ENCODE assay signal across 8 cellular contexts in the genomic region with DNA sequence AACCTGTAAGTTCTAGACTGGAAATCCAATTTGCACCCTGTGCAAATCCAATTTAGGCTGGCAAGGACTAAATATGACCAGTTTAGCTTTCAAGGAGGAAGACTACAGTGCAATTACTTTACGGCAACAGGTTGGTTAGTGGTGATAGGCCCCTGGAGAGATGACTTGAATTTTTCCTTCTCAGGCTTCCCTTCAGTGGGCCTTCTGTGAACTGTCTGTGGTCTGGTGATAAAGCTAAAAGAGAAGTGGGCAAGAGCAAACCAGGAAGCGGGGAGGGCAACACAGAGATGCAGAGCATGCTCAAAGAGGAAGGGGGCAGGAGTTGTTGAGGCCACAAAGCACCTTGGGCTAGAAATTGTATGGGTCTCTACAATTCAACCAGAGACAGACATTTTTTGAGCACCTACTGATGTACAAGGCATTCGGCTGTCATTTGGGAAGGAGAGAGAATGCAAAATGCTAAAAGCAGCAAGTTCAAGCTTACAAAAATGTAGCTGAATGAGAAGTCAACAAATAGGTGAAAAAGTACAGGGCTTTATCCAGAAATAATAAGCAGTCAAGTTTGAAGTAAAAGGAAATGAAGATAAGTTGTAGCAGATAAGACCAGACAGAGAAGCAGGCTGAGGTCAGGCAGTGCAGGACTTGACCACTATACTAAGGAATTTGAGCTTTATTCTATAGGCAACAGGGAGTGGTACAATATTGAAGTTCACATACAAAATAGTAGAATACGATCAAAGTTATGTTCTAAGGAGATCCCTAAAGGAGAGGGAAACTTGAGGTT. TPM values are rescaled to one million over a fixed set of nuclear protein-coding genes. Genes with fewer than 3 reads are reported as not detected.
DNase-seq lines count a peak whose midpoint lies in the region; ATAC-seq and TF ChIP-seq lines count a peak whose summit lies in the region.
"Had no signal": no experiment of that assay in that cellular context is flagged by ENCODE, and none has a peak within 500 bp of the region (broad histone marks: within the 10 kb centered on the region; RNA-seq: fewer than 3 reads in every experiment).

No MANE protein-coding gene starts in this region.

- CTCF ChIA-PET in naive thymus-derived CD4-positive, alpha-beta T cell (lab: Charles Lee): no interaction called here

- TF ChIP-seq CTCF in Peyer's patch (IDR thresholded peaks at IDR 0.05): no peak

- H3K4me1 ChIP-seq in Peyer's patch: peaks cover 0 to 9% (median 3%) of the 10 kb centered on the region in 4 donors
- H3K4me1 ChIP-seq in naive thymus-derived CD4-positive, alpha-beta T cell (ENCODE audit: control insufficient read depth in 2 of 2, insufficient read depth in 2 of 2, low read length in 2 of 2): peaks cover 0 to 10% of the 10 kb centered on the region in 2 donors

- H3K27ac Mint-ChIP-seq in naive thymus-derived CD4-positive, alpha-beta T cell: peak overlapping the region in 6 of 9 donors; percentile 16 to 84 (median 51)

- peak overlapping the region in 2 of 4 donors; percentile 2 to 48 for H3K27ac ChIP-seq in Peyer's patch
- no peak overlapping the region for H3K27ac ChIP-seq in naive thymus-derived CD4-positive, alpha-beta T cell (ENCODE audit: low read depth, low read length)
- H3K27ac ChIP-seq: SK-N-MC had no signal

- peaks cover 0 to 2% (median 0%) of the 10 kb centered on the region in 3 donors for H3K36me3 ChIP-seq in Peyer's patch
- H3K36me3 ChIP-seq in naive thymus-derived CD4-positive, alpha-beta T cell (ENCODE audit: control insufficient read depth in 2 of 3, insufficient read depth in 3 of 3, low read length in 3 of 3): no peaks in the 10 kb centered on the region

- H3K4me1 Mint-ChIP-seq in naive thymus-derived CD4-positive, alpha-beta T cell: peaks cover 38 to 63% (median 53%) of the 10 kb centered on the region in 7 donors

- H3K4me3 Mint-ChIP-seq in naive thymus-derived CD4-positive, alpha-beta T cell: peak overlapping the region in 4 of 10 donors; percentile 5 to 31 (median 26)

- no peak for TF ChIP-seq POLR2A in Peyer's patch (IDR thresholded peaks at IDR 0.05)

- H3K27me3 Mint-ChIP-seq in naive thymus-derived CD4-positive, alpha-beta T cell: no peaks in the 10 kb centered on the region

- intact Hi-C loops in naive thymus-derived CD4-positive, alpha-beta T cell (cut with micrococcal nuclease): no loop called here

- no peak overlapping the region for H3K4me3 ChIP-seq in Peyer's patch
- H3K4me3 ChIP-seq in naive thymus-derived CD4-positive, alpha-beta T cell (ENCODE audit: low read length): no peak overlapping the region
- H3K4me3 ChIP-seq: SK-N-MC had no signal

- no peaks in the 10 kb centered on the region for H3K9me3 ChIP-seq in Peyer's patch
- H3K9me3 ChIP-seq in naive thymus-derived CD4-positive, alpha-beta T cell (ENCODE audit: control insufficient read depth in 2 of 3, low read length in 3 of 3): no peaks in the 10 kb centered on the region

- DNase-seq in Peyer's patch: peak in 2 of 3 donors; percentile 71 to 75
- DNase-seq in naive thymus-derived CD4-positive, alpha-beta T cell: no peak
- no peak for DNase-seq in stimulated activated naive CD4-positive, alpha-beta T cell (lab: John Stamatoyannopoulos, UW)
- no peak for DNase-seq in NCI-H2196 (lab: John Stamatoyannopoulos, UW; ENCODE audit: unreplicated experiment)
- DNase-seq in dedifferentiated amniotic fluid mesenchymal stem cell (ENCODE audit: extremely low spot score): no peak

- ATAC-seq in GM18858 (IDR thresholded peaks at IDR 0.05; ENCODE audit: unreplicated experiment) (peak; percentile 54), HG02642 (IDR thresholded peaks at IDR 0.05; ENCODE audit: poor library complexity, unreplicated experiment) (peak; percentile 49)
- peak; percentile 91 for ATAC-seq in naive thymus-derived CD4-positive, alpha-beta T cell

- no peaks in the 10 kb centered on the region for H3K9me3 Mint-ChIP-seq in naive thymus-derived CD4-positive, alpha-beta T cell

- H3K27me3 ChIP-seq in Peyer's patch: no peaks in the 10 kb centered on the region
- no peaks in the 10 kb centered on the region for H3K27me3 ChIP-seq in naive thymus-derived CD4-positive, alpha-beta T cell (ENCODE audit: control insufficient read depth in 2 of 2, insufficient read depth in 2 of 2, low read length in 2 of 2)

- POLR2A ChIA-PET in naive thymus-derived CD4-positive, alpha-beta T cell (lab: Charles Lee): interaction anchor here (1.3 kb wide), 1 partner anchor 9 kb away, joined by 3 read pairs; no protein-coding TSS in a partner anchor

- peaks cover 0 to 11% (median 4%) of the 10 kb centered on the region in 5 donors for H3K36me3 Mint-ChIP-seq in naive thymus-derived CD4-positive, alpha-beta T cell

RNA-seq across cellular contexts. Expression of gene INPP5B, which starts 23.9 kb away (rescaled TPM):
- total RNA-seq in Peyer's patch: 10 to 100 TPM; 24.7 to 56.9 (median 35.3) TPM
- 10 to 100 TPM; 23.3 to 35.7 (median 30.6) TPM for total RNA-seq in naive thymus-derived CD4-positive, alpha-beta T cell
- 10 to 100 TPM; 14.1 to 23.9 TPM for polyA plus RNA-seq in naive thymus-derived CD4-positive, alpha-beta T cell

Comparison
In these comparisons a context has a peak if more than half of its experiments do, and no peak if none do; other contexts are left out.
1. DNase-seq: peak in Peyer's patch (2 of 3); none in naive thymus-derived CD4-positive, alpha-beta T cell (0 of 9), stimulated activated naive CD4-positive, alpha-beta T cell (0 of 6), NCI-H2196 (single experiment) and dedifferentiated amniotic fluid mesenchymal stem cell (single experiment).
2. Peak in every context shown above with its lines, with median percentiles within 50 percentile points of each other: ATAC-seq.